ENCODE assay signal across 1 cellular context in the genomic region with DNA sequence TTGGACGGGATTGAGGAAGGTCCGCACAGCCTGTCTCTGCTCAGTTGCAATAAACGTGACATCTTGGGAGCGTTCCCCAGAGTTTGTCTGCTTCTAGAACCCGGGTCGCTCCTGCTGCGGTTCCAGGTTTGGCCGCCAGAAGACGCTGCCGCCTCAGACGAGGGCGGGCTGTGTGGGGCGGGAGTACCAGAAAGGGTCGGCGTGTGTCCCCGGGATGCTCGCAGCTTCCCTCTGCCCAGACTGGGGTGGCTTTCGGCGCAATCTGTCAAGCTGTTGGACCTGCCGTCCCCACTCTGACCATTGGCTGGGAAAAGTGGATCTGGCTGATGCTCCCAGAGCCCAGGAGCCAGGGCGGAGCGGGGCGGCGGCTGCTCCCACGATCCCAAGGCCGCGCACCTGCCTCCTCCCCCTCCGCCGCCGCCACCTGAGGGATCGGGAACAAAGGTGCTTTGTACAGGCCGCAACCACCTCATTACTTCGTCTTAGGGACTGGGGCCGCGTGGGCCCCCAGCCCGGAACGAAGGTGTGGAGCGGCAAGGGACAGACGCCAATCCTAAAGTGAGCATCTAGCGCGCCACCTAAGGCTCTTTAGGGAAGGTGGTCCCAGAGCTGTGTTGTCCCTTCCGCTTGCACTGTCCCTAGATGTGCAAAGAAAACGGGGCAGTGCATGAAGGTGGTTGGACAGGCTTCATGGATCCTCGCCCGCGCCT.
A peak's percentile ranks its signal among the peaks of the same experiment; 100 is the strongest.
TF ChIP-seq lines count a peak whose summit lies in the region.

No MANE protein-coding gene starts in this region.

TF ChIP-seq in A549, 52 proteins besides CTCF, POLR2A, EP300 and RAD21:
- TF ChIP-seq RNF2 (IDR thresholded peaks at IDR 0.05; ENCODE audit: borderline replicate concordance, low read depth) (no peak), HDAC2 (IDR thresholded peaks at IDR 0.05) (no peak), EHMT2 (IDR thresholded peaks at IDR 0.05; ENCODE audit: low read depth) (no peak), KDM1A (IDR thresholded peaks at IDR 0.05; ENCODE audit: low read depth) (0 out of 2 replicates have a peak, but pooled peaks have one; percentile 27), JUN (IDR thresholded peaks at IDR 0.05) (no peak), BHLHE40 (IDR thresholded peaks at IDR 0.05; ENCODE audit: low read depth, low read length) (no peak), SMC3 (IDR thresholded peaks at IDR 0.05) (peak; percentile 80), HOXA7 (CRISPR knock-in tag; IDR thresholded peaks at IDR 0.05) (no peak), RCOR1 (IDR thresholded peaks at IDR 0.05; ENCODE audit: low read depth, low read length) (no peak)
- TF ChIP-seq, protein P1, sequence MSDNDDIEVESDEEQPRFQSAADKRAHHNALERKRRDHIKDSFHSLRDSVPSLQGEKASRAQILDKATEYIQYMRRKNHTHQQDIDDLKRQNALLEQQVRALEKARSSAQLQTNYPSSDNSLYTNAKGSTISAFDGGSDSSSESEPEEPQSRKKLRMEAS (IDR thresholded peaks at IDR 0.05): 0 out of 2 replicates have a peak, but pooled peaks have one; percentile 25
